In genomic region chr14:61064210-61064609, GRCh38 we compare ENCODE assay signal across 1 cellular context.
TF ChIP-seq lines count a peak whose summit lies in the region.

No MANE protein-coding gene starts in this region.

TF ChIP-seq in GM23338, 12 proteins besides CTCF, POLR2A, EP300 and RAD21 (continued from another document):
- TF ChIP-seq ZNF462 (CRISPR knock-in tag; IDR thresholded peaks at IDR 0.05) (no peak), ETS1 (IDR thresholded peaks at IDR 0.05) (no peak)
